Comparison of ENCODE assay signal across 14 cellular contexts in genomic region chr15:101092186-101092866, GRCh38.
DNase-seq lines count a peak whose midpoint lies in the region; ATAC-seq and TF ChIP-seq lines count a peak whose summit lies in the region.
"Had no signal": no experiment of that assay in that cellular context is flagged by ENCODE, and none has a peak within 500 bp of the region (broad histone marks: within the 10 kb centered on the region; RNA-seq: fewer than 3 reads in every experiment).

No MANE protein-coding gene starts in this region.

- CTCF ChIA-PET in A673 (lab: Charles Lee) (no interaction called here), Caco-2 (lab: Charles Lee) (interaction anchor here (0.6 kb wide), 1 partner anchor 85 kb away, joined by 8 read pairs; no protein-coding TSS in a partner anchor), RWPE1 (lab: Yijun Ruan, JAX) (no interaction called here)

- H3K9me3 ChIP-seq in A673 (ENCODE audit: low read depth, low read length, poor library complexity, severe bottlenecking) (no peaks in the 10 kb centered on the region), adipocyte (ENCODE audit: control insufficient read depth, low read length) (no peaks in the 10 kb centered on the region), psoas muscle (no peaks in the 10 kb centered on the region), Caco-2 (no peaks in the 10 kb centered on the region)

- H3K27ac ChIP-seq in A673 (ENCODE audit: low read depth, low read length, poor library complexity, severe bottlenecking) (no peak overlapping the region), psoas muscle (peak overlapping the region; percentile 60), RWPE1 (no peak overlapping the region)

- peaks cover 6% of the 10 kb centered on the region for H3K4me1 Mint-ChIP-seq in Caco-2 (ENCODE audit: low read depth, unreplicated experiment)

- H3K4me3 ChIP-seq in A673 (ENCODE audit: low read depth, low read length, poor library complexity, severe bottlenecking) (no peak overlapping the region), adipocyte (ENCODE audit: low read length) (peak overlapping the region; percentile 5), fibroblast of mammary gland (ENCODE audit: control insufficient read depth, low read depth, low read length) (no peak overlapping the region), psoas muscle (no peak overlapping the region), Caco-2 (ENCODE audit: low read depth, low read length) (no peak overlapping the region)
- H3K4me3 ChIP-seq: HAP-1 had no signal

- BruUV-seq in A673 (replicated peaks; lab: Mats Ljungman, UMichigan) (no TSS peak), Caco-2 (replicated peaks; lab: Mats Ljungman, UMichigan) (no TSS peak)

- intact Hi-C loops in A673 (cut with micrococcal nuclease; ENCODE audit: unreplicated experiment) = no loop called here
- intact Hi-C loops in psoas muscle (cut with DNase I) = no loop called here
- intact Hi-C loops in Caco-2 (cut with micrococcal nuclease; ENCODE audit: unreplicated experiment) = no loop called here

- no peak for ATAC-seq in psoas muscle
- ATAC-seq: activated naive CD4-positive, alpha-beta T cell treated with anti-CD3 and anti-CD28 coated beads, Interleukin-2, amount 50 U/mL, for 72 hours; Panc1 had no signal

- no peaks in the 10 kb centered on the region for H3K36me3 Mint-ChIP-seq in Caco-2 (ENCODE audit: insufficient read depth, unreplicated experiment)

- peak overlapping the region; percentile 16 for H3K9ac ChIP-seq in adipocyte (ENCODE audit: low read length)

- H3K27me3 ChIP-seq in A673 (replicated peaks; ENCODE audit: insufficient read depth, low read depth, low read length, poor library complexity) = no peaks in the 10 kb centered on the region
- peaks cover 5% of the 10 kb centered on the region for H3K27me3 ChIP-seq in adipocyte (replicated peaks; ENCODE audit: control insufficient read depth, insufficient read depth, low read length)
- H3K27me3 ChIP-seq in psoas muscle (ENCODE audit: insufficient read depth in 3 of 3, low read length in 2 of 3) = no peaks in the 10 kb centered on the region
- no peaks in the 10 kb centered on the region for H3K27me3 ChIP-seq in Caco-2 (replicated peaks; ENCODE audit: control insufficient read depth, insufficient read depth, low read length)

- no peak overlapping the region for H3K27ac Mint-ChIP-seq in Caco-2 (ENCODE audit: unreplicated experiment)
- H3K27ac Mint-ChIP-seq: activated naive CD4-positive, alpha-beta T cell treated with anti-CD3 and anti-CD28 coated beads, Interleukin-2, amount 50 U/mL, for 72 hours had no signal

- POLR2A ChIA-PET in A673 (lab: Charles Lee; ENCODE audit: low non-redundant PET) (no interaction called here), Caco-2 (lab: Charles Lee) (no interaction called here), RWPE1 (lab: Yijun Ruan, JAX; ENCODE audit: low non-redundant PET) (no interaction called here)

- H3K4me1 ChIP-seq in A673 (ENCODE audit: insufficient read depth, low read length, poor library complexity, severe bottlenecking) (no peaks in the 10 kb centered on the region), adipocyte (ENCODE audit: control insufficient read depth, insufficient read depth, low read length) (peaks cover 18% of the 10 kb centered on the region), psoas muscle (peaks cover 11% of the 10 kb centered on the region), Caco-2 (no peaks in the 10 kb centered on the region)

- no peaks in the 10 kb centered on the region for H3K9me3 Mint-ChIP-seq in Caco-2 (ENCODE audit: unreplicated experiment)
- H3K9me3 Mint-ChIP-seq: activated naive CD4-positive, alpha-beta T cell treated with anti-CD3 and anti-CD28 coated beads, Interleukin-2, amount 50 U/mL, for 72 hours had no signal

- WGBS in psoas muscle, 3 donors = 72% methylated on average over 10 of the region's 10 CpGs

- no peak overlapping the region for H3K4me3 Mint-ChIP-seq in Caco-2 (ENCODE audit: unreplicated experiment)

- TF ChIP-seq CTCF in A673 (conservative IDR thresholded peaks at IDR 0.05; ENCODE audit: low read depth, low read length) (no peak), fibroblast of mammary gland (conservative IDR thresholded peaks at IDR 0.05; ENCODE audit: control insufficient read depth, insufficient read depth, low read depth, low read length) (no peak), psoas muscle (IDR thresholded peaks at IDR 0.05) (no peak), Caco-2 (IDR thresholded peaks at IDR 0.05; ENCODE audit: insufficient read depth in 1 of 2, low read depth in 1 of 2, low read length in 1 of 2, severe bottlenecking in 1 of 2, unreplicated experiment in 1 of 2) (no peak), RWPE1 (conservative IDR thresholded peaks at IDR 0.05; ENCODE audit: low read depth) (no peak)

- no peaks in the 10 kb centered on the region for H3K36me3 ChIP-seq in A673 (ENCODE audit: insufficient read depth, low read length, poor library complexity, severe bottlenecking)
- no peaks in the 10 kb centered on the region for H3K36me3 ChIP-seq in adipocyte (ENCODE audit: control insufficient read depth, insufficient read depth, low read length, severe bottlenecking)
- no peaks in the 10 kb centered on the region for H3K36me3 ChIP-seq in psoas muscle (ENCODE audit: insufficient read depth in 1 of 2, low read depth in 1 of 2)
- H3K36me3 ChIP-seq in Caco-2 (ENCODE audit: control insufficient read depth, insufficient read depth, low read length) = no peaks in the 10 kb centered on the region
- H3K36me3 ChIP-seq: HAP-1 had no signal

- peak; percentile 24 for DNase-seq in A673 (ENCODE audit: low spot score)
- DNase-seq in adipocyte (ENCODE audit: low read depth) = peak; percentile 13
- peak; percentile 39 for DNase-seq in fibroblast of mammary gland (ENCODE audit: low read depth)
- DNase-seq in psoas muscle = no peak
- DNase-seq in Caco-2 = no peak
- no peak for DNase-seq in RWPE1 (ENCODE audit: low spot score)
- no peak for DNase-seq in T-helper 9 cell
- DNase-seq in SIG-M5 treated with dmso at 0.1 percent for 504 hours (lab: John Stamatoyannopoulos, UW; ENCODE audit: unreplicated experiment) = no peak
- DNase-seq: effector CD8-positive, alpha-beta T cell; NCI-H1417 treated with DMSO at 0.1 percent for 48 hours; NCI-H510A had no signal

- H3K27me3 Mint-ChIP-seq in Caco-2 (ENCODE audit: insufficient read depth, unreplicated experiment) = peaks cover 8% of the 10 kb centered on the region

Comparison
In these comparisons a context has a peak if more than half of its experiments do, and no peak if none do; other contexts are left out.
1. DNase-seq: peak in A673 (single experiment), adipocyte (single experiment) and fibroblast of mammary gland (single experiment); none in psoas muscle (0 of 2), Caco-2 (0 of 2), RWPE1 (single experiment), T-helper 9 cell (single experiment) and SIG-M5 treated with dmso at 0.1 percent for 504 hours (single experiment).